ENCODE assay signal across 1 cellular context in the genomic region with DNA sequence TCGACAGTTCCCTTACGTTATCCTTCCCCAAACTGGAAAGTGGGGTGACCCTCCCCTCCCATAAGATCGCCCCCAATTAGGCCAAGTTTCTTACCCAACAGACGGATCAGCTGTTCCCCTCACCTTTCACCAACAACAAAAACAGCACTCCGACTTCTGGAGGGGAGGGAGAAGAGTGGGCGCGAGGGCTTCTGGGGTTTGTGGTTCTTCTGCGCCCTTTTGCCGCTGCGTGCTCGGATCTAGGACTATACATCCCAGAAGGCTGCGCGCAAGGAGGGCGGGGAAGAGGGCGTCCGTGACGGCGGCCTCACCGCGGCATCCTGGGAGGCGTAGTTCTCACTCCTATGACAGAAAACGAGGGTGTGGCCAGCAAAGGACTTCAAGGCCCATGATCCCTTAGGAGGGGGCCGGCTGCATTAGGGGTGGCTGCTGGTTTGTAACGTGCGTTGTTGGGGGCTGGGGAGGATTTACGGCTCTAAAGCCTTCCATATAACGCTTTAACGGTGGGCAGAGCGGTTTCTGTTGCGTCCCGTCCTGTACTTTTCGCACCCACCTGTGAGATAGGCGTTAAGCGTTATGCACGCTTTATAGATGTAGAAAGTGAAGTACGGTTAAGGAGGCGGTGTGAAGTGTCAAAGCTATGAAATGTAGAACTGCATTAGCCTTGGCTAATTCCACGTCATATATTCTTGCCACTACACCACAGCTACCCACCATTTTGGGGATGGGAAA.
A peak's percentile ranks its signal among the peaks of the same experiment; 100 is the strongest.
TF ChIP-seq lines count a peak whose summit lies in the region.

A gene with protein sequence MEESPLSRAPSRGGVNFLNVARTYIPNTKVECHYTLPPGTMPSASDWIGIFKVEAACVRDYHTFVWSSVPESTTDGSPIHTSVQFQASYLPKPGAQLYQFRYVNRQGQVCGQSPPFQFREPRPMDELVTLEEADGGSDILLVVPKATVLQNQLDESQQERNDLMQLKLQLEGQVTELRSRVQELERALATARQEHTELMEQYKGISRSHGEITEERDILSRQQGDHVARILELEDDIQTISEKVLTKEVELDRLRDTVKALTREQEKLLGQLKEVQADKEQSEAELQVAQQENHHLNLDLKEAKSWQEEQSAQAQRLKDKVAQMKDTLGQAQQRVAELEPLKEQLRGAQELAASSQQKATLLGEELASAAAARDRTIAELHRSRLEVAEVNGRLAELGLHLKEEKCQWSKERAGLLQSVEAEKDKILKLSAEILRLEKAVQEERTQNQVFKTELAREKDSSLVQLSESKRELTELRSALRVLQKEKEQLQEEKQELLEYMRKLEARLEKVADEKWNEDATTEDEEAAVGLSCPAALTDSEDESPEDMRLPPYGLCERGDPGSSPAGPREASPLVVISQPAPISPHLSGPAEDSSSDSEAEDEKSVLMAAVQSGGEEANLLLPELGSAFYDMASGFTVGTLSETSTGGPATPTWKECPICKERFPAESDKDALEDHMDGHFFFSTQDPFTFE (minus strand): TSS at position 143 of the 732 bp plus-strand sequence. CDS start 2,210 bp downstream, outside the sequence.

TF ChIP-seq in HepG2, 621 proteins besides CTCF, POLR2A, EP300 and RAD21 (continued from another document and continues in another):
- TF ChIP-seq, protein P1, sequence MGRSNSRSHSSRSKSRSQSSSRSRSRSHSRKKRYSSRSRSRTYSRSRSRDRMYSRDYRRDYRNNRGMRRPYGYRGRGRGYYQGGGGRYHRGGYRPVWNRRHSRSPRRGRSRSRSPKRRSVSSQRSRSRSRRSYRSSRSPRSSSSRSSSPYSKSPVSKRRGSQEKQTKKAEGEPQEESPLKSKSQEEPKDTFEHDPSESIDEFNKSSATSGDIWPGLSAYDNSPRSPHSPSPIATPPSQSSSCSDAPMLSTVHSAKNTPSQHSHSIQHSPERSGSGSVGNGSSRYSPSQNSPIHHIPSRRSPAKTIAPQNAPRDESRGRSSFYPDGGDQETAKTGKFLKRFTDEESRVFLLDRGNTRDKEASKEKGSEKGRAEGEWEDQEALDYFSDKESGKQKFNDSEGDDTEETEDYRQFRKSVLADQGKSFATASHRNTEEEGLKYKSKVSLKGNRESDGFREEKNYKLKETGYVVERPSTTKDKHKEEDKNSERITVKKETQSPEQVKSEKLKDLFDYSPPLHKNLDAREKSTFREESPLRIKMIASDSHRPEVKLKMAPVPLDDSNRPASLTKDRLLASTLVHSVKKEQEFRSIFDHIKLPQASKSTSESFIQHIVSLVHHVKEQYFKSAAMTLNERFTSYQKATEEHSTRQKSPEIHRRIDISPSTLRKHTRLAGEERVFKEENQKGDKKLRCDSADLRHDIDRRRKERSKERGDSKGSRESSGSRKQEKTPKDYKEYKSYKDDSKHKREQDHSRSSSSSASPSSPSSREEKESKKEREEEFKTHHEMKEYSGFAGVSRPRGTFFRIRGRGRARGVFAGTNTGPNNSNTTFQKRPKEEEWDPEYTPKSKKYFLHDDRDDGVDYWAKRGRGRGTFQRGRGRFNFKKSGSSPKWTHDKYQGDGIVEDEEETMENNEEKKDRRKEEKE (IDR thresholded peaks at IDR 0.05), result no peak
- TF ChIP-seq ESRRA (CRISPR knock-in tag; IDR thresholded peaks at IDR 0.05; ENCODE audit: low read depth) (no peak; the same call in 1 of the 2 replicates), GATAD1 (CRISPR knock-in tag; IDR thresholded peaks at IDR 0.05) (peak; percentile 85), ZNF547 (CRISPR knock-in tag; IDR thresholded peaks at IDR 0.05) (0 out of 2 replicates have a peak, but pooled peaks have one; percentile 38), ZNF337 (CRISPR knock-in tag; IDR thresholded peaks at IDR 0.05; ENCODE audit: borderline replicate concordance, low read depth) (no peak), ONECUT2 (CRISPR knock-in tag; IDR thresholded peaks at IDR 0.05) (no peak), NFYC (CRISPR knock-in tag; IDR thresholded peaks at IDR 0.05) (peak; percentile 62; the same call in 1 of the 2 replicates), SALL1 (CRISPR knock-in tag; IDR thresholded peaks at IDR 0.05) (peak; percentile 50), ZNF703 (CRISPR knock-in tag; IDR thresholded peaks at IDR 0.05; ENCODE audit: borderline replicate concordance) (no peak), ZNF878 (CRISPR knock-in tag; IDR thresholded peaks at IDR 0.05) (no peak), SCMH1 (CRISPR knock-in tag; IDR thresholded peaks at IDR 0.05; ENCODE audit: borderline replicate concordance) (no peak), JUN (CRISPR knock-in tag; IDR thresholded peaks at IDR 0.05) (no peak), ZNF589 (CRISPR knock-in tag; conservative IDR thresholded peaks at IDR 0.05) (0 out of 2 replicates have a peak, but pooled peaks have one; percentile 66), GZF1 (CRISPR knock-in tag; IDR thresholded peaks at IDR 0.05) (peak; percentile 75; the same call in 1 of the 2 replicates), REL (CRISPR knock-in tag; conservative IDR thresholded peaks at IDR 0.05) (no peak), GTF3A (CRISPR knock-in tag; conservative IDR thresholded peaks at IDR 0.05) (no peak), ATF7 (IDR thresholded peaks at IDR 0.05) (no peak), ATF7 (CRISPR knock-in tag; IDR thresholded peaks at IDR 0.05) (no peak), NKX3-1 (CRISPR knock-in tag; IDR thresholded peaks at IDR 0.05) (no peak), MXI1 (IDR thresholded peaks at IDR 0.05; ENCODE audit: borderline replicate concordance, low read depth, low read length) (peak; percentile 77; the same call in 1 of the 3 replicates), SP1 (IDR thresholded peaks at IDR 0.05) (no peak), SP1 (CRISPR knock-in tag; IDR thresholded peaks at IDR 0.05) (peak; percentile 96), NCOA5 (CRISPR knock-in tag; IDR thresholded peaks at IDR 0.05) (no peak), ZNF768 (CRISPR knock-in tag; IDR thresholded peaks at IDR 0.05) (0 out of 2 replicates have a peak, but pooled peaks have one; percentile 25)
- TF ChIP-seq, protein P2, sequence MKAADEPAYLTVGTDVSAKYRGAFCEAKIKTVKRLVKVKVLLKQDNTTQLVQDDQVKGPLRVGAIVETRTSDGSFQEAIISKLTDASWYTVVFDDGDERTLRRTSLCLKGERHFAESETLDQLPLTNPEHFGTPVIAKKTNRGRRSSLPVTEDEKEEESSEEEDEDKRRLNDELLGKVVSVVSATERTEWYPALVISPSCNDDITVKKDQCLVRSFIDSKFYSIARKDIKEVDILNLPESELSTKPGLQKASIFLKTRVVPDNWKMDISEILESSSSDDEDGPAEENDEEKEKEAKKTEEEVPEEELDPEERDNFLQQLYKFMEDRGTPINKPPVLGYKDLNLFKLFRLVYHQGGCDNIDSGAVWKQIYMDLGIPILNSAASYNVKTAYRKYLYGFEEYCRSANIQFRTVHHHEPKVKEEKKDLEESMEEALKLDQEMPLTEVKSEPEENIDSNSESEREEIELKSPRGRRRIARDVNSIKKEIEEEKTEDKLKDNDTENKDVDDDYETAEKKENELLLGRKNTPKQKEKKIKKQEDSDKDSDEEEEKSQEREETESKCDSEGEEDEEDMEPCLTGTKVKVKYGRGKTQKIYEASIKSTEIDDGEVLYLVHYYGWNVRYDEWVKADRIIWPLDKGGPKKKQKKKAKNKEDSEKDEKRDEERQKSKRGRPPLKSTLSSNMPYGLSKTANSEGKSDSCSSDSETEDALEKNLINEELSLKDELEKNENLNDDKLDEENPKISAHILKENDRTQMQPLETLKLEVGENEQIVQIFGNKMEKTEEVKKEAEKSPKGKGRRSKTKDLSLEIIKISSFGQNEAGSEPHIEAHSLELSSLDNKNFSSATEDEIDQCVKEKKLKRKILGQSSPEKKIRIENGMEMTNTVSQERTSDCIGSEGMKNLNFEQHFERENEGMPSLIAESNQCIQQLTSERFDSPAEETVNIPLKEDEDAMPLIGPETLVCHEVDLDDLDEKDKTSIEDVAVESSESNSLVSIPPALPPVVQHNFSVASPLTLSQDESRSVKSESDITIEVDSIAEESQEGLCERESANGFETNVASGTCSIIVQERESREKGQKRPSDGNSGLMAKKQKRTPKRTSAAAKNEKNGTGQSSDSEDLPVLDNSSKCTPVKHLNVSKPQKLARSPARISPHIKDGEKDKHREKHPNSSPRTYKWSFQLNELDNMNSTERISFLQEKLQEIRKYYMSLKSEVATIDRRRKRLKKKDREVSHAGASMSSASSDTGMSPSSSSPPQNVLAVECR (CRISPR knock-in tag; IDR thresholded peaks at IDR 0.05; ENCODE audit: borderline replicate concordance), result peak; percentile 91
- TF ChIP-seq, protein P3, sequence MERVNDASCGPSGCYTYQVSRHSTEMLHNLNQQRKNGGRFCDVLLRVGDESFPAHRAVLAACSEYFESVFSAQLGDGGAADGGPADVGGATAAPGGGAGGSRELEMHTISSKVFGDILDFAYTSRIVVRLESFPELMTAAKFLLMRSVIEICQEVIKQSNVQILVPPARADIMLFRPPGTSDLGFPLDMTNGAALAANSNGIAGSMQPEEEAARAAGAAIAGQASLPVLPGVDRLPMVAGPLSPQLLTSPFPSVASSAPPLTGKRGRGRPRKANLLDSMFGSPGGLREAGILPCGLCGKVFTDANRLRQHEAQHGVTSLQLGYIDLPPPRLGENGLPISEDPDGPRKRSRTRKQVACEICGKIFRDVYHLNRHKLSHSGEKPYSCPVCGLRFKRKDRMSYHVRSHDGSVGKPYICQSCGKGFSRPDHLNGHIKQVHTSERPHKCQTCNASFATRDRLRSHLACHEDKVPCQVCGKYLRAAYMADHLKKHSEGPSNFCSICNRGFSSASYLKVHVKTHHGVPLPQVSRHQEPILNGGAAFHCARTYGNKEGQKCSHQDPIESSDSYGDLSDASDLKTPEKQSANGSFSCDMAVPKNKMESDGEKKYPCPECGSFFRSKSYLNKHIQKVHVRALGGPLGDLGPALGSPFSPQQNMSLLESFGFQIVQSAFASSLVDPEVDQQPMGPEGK (CRISPR knock-in tag; IDR thresholded peaks at IDR 0.05), result peak; percentile 92
- TF ChIP-seq, protein P4, sequence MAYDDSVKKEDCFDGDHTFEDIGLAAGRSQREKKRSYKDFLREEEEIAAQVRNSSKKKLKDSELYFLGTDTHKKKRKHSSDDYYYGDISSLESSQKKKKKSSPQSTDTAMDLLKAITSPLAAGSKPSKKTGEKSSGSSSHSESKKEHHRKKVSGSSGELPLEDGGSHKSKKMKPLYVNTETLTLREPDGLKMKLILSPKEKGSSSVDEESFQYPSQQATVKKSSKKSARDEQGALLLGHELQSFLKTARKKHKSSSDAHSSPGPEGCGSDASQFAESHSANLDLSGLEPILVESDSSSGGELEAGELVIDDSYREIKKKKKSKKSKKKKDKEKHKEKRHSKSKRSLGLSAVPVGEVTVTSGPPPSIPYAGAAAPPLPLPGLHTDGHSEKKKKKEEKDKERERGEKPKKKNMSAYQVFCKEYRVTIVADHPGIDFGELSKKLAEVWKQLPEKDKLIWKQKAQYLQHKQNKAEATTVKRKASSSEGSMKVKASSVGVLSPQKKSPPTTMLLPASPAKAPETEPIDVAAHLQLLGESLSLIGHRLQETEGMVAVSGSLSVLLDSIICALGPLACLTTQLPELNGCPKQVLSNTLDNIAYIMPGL (CRISPR knock-in tag; IDR thresholded peaks at IDR 0.05; ENCODE audit: borderline replicate concordance in 1 of 2, low read depth in 1 of 2), result peak; percentile 32 to 47; a peak in 1 of 4 replicates
- TF ChIP-seq, protein P5, sequence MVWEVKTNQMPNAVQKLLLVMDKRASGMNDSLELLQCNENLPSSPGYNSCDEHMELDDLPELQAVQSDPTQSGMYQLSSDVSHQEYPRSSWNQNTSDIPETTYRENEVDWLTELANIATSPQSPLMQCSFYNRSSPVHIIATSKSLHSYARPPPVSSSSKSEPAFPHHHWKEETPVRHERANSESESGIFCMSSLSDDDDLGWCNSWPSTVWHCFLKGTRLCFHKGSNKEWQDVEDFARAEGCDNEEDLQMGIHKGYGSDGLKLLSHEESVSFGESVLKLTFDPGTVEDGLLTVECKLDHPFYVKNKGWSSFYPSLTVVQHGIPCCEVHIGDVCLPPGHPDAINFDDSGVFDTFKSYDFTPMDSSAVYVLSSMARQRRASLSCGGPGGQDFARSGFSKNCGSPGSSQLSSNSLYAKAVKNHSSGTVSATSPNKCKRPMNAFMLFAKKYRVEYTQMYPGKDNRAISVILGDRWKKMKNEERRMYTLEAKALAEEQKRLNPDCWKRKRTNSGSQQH (CRISPR knock-in tag; IDR thresholded peaks at IDR 0.05; ENCODE audit: low read depth), result peak; percentile 41; the same call in 1 of the 2 replicates
- TF ChIP-seq, protein P6, sequence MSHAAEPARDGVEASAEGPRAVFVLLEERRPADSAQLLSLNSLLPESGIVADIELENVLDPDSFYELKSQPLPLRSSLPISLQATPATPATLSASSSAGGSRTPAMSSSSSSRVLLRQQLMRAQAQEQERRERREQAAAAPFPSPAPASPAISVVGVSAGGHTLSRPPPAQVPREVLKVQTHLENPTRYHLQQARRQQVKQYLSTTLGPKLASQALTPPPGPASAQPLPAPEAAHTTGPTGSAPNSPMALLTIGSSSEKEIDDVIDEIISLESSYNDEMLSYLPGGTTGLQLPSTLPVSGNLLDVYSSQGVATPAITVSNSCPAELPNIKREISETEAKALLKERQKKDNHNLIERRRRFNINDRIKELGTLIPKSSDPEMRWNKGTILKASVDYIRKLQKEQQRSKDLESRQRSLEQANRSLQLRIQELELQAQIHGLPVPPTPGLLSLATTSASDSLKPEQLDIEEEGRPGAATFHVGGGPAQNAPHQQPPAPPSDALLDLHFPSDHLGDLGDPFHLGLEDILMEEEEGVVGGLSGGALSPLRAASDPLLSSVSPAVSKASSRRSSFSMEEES (CRISPR knock-in tag; IDR thresholded peaks at IDR 0.05), result peak; percentile 63; the same call in 1 of the 2 replicates
- TF ChIP-seq, protein P7, sequence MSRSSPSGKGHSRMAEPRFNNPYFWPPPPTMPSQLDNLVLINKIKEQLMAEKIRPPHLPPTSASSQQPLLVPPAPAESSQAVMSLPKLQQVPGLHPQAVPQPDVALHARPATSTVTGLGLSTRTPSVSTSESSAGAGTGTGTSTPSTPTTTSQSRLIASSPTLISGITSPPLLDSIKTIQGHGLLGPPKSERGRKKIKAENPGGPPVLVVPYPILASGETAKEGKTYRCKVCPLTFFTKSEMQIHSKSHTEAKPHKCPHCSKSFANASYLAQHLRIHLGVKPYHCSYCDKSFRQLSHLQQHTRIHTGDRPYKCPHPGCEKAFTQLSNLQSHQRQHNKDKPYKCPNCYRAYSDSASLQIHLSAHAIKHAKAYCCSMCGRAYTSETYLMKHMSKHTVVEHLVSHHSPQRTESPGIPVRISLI (CRISPR knock-in tag; IDR thresholded peaks at IDR 0.05; ENCODE audit: borderline replicate concordance), result no peak
- TF ChIP-seq, protein P8, sequence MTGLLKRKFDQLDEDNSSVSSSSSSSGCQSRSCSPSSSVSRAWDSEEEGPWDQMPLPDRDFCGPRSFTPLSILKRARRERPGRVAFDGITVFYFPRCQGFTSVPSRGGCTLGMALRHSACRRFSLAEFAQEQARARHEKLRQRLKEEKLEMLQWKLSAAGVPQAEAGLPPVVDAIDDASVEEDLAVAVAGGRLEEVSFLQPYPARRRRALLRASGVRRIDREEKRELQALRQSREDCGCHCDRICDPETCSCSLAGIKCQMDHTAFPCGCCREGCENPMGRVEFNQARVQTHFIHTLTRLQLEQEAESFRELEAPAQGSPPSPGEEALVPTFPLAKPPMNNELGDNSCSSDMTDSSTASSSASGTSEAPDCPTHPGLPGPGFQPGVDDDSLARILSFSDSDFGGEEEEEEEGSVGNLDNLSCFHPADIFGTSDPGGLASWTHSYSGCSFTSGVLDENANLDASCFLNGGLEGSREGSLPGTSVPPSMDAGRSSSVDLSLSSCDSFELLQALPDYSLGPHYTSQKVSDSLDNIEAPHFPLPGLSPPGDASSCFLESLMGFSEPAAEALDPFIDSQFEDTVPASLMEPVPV (CRISPR knock-in tag; IDR thresholded peaks at IDR 0.05), result no peak
